8 cellular contexts compared by ENCODE assay signal in genomic region chr18:75209952-75210261, GRCh38. TPM values are rescaled to one million over a fixed set of nuclear protein-coding genes. Genes with fewer than 3 reads are reported as not detected.
DNase-seq lines count a peak whose midpoint lies in the region; ATAC-seq and TF ChIP-seq lines count a peak whose summit lies in the region.

No MANE protein-coding gene starts in this region.

- H3K4me1 ChIP-seq in thymus (ENCODE audit: control insufficient read depth, insufficient read depth, low read length): peaks cover 18% of the 10 kb centered on the region

- peak; percentile 48 for DNase-seq in GM10266 (ENCODE audit: extremely low spot score)
- DNase-seq in iris pigment epithelial cell (ENCODE audit: low read depth): peak; percentile 35
- DNase-seq in activated effector memory CD4-positive, alpha-beta T cell treated with Interleukin-2 at 50 U/mL for 16 hours: no peak
- DNase-seq in nucleus accumbens (lab: John Stamatoyannopoulos, UW): no peak

- H3K4me3 Mint-ChIP-seq in activated T-helper 17 cell treated with anti-CD3 and anti-CD28 coated beads, Interleukin-2, amount 50 U/mL, for 72 hours: peak overlapping the region; percentile 100

- H3K9me3 ChIP-seq in thymus (ENCODE audit: control insufficient read depth): no peaks in the 10 kb centered on the region

- H3K9me3 Mint-ChIP-seq in activated T-helper 17 cell treated with anti-CD3 and anti-CD28 coated beads, Interleukin-2, amount 50 U/mL, for 72 hours: no peaks in the 10 kb centered on the region

- peaks cover 20% of the 10 kb centered on the region for H3K27me3 ChIP-seq in thymus (ENCODE audit: control insufficient read depth, insufficient read depth)

- ATAC-seq in activated T-helper 17 cell treated with anti-CD3 and anti-CD28 coated beads, Interleukin-2, amount 50 U/mL, for 72 hours (replicated peaks): no peak
- ATAC-seq in GM18505 (IDR thresholded peaks at IDR 0.05; ENCODE audit: unreplicated experiment): no peak

- peak overlapping the region; percentile 97 for H3K27ac ChIP-seq in 22Rv1
- peak overlapping the region; percentile 94 for H3K27ac ChIP-seq in thymus (ENCODE audit: low read depth)

- peak overlapping the region; percentile 94 for H3K4me3 ChIP-seq in thymus (ENCODE audit: low read length)

- peaks cover 21% of the 10 kb centered on the region for H3K36me3 Mint-ChIP-seq in activated T-helper 17 cell treated with anti-CD3 and anti-CD28 coated beads, Interleukin-2, amount 50 U/mL, for 72 hours (ENCODE audit: low read depth)

- peaks cover 36% of the 10 kb centered on the region for H3K4me1 Mint-ChIP-seq in activated T-helper 17 cell treated with anti-CD3 and anti-CD28 coated beads, Interleukin-2, amount 50 U/mL, for 72 hours

- no peak for TF ChIP-seq POLR2A in GM18505 (IDR thresholded peaks at IDR 0.05; ENCODE audit: borderline replicate concordance, extremely low read depth, insufficient read depth, insufficient read length)

- peak overlapping the region; percentile 98 for H3K27ac Mint-ChIP-seq in activated T-helper 17 cell treated with anti-CD3 and anti-CD28 coated beads, Interleukin-2, amount 50 U/mL, for 72 hours

- no peaks in the 10 kb centered on the region for H3K36me3 ChIP-seq in thymus (ENCODE audit: control insufficient read depth, insufficient read depth)

- no peaks in the 10 kb centered on the region for H3K27me3 Mint-ChIP-seq in activated T-helper 17 cell treated with anti-CD3 and anti-CD28 coated beads, Interleukin-2, amount 50 U/mL, for 72 hours

- 2% methylated on average over 8 of the region's 8 CpGs for WGBS in thymus

- no peak for TF ChIP-seq CTCF in 22Rv1 (IDR thresholded peaks at IDR 0.05)
- TF ChIP-seq CTCF in GM10266 (IDR thresholded peaks at IDR 0.05; ENCODE audit: control insufficient read depth, insufficient read depth, low read depth, missing control alignments): no peak

RNA-seq across cellular contexts. Expression of gene TSHZ1, which starts 0.7 kb away (rescaled TPM):
- 10 to 100 TPM in 1 of 2 donors, 1 to 10 TPM in 1; 9.6 to 12.3 TPM for total RNA-seq in activated T-helper 17 cell treated with anti-CD3 and anti-CD28 coated beads, Interleukin-2, amount 50 U/mL, for 72 hours
- polyA plus RNA-seq in thymus: 10.2 TPM

RNA-seq across cellular contexts. Expression of gene PTGR3, which starts 1.0 kb away (rescaled TPM):
- 10 to 100 TPM; 20.9 to 27.3 TPM for total RNA-seq in activated T-helper 17 cell treated with anti-CD3 and anti-CD28 coated beads, Interleukin-2, amount 50 U/mL, for 72 hours
- 18.2 TPM for polyA plus RNA-seq in thymus

Comparison
In these comparisons a context has a peak if more than half of its experiments do, and no peak if none do; other contexts are left out.
1. DNase-seq: peak in GM10266 (single experiment) and iris pigment epithelial cell (single experiment); none in activated effector memory CD4-positive, alpha-beta T cell treated with Interleukin-2 at 50 U/mL for 16 hours (single experiment) and nucleus accumbens (0 of 56).